ENCODE assay signal across 12 cellular contexts in the genomic region with DNA sequence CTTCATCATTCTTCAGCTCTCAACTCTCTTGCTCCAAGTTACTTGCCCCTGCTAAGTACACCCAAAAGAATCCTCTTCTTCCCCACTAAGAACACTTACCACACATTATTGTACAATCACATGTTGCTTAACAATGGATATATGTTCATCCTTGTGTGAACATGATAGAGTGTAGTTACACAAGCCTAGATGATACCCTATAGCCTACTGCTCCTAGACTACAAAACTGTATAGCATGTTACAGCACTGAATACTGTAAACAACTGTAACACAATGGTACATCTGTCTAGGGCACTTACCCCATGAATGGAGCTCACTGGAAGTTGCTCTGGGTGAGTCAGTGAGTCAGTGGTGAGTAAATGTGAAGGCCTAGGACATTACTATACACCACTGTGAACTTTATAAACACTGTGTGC.
DNase-seq lines count a peak whose midpoint lies in the region; ATAC-seq and TF ChIP-seq lines count a peak whose summit lies in the region.
"Had no signal": no experiment of that assay in that cellular context is flagged by ENCODE, and none has a peak within 500 bp of the region (broad histone marks: within the 10 kb centered on the region; RNA-seq: fewer than 3 reads in every experiment).

No MANE protein-coding gene starts in this region.

- no peaks in the 10 kb centered on the region for H3K27me3 ChIP-seq in ACC112 (ENCODE audit: insufficient read depth, low read length)
- H3K27me3 ChIP-seq: right atrium auricular region had no signal

- no peak for TF ChIP-seq CTCF in HFF-Myc (IDR thresholded peaks at IDR 0.05; ENCODE audit: low read depth, low read length, missing control alignments)
- TF ChIP-seq CTCF in astrocyte of the cerebellum (IDR thresholded peaks at IDR 0.05; ENCODE audit: low read depth, low read length, missing control alignments): no peak

- peak overlapping the region; percentile 69 for H3K27ac ChIP-seq in ACC112 (ENCODE audit: low read depth, low read length)
- H3K27ac ChIP-seq: right atrium auricular region had no signal

- H2AFZ ChIP-seq in ACC112 (ENCODE audit: low read length, unreplicated experiment): no peak overlapping the region

- H3K4me3 ChIP-seq in ACC112 (ENCODE audit: low read depth, low read length) (no peak overlapping the region), HFF-Myc (replicated peaks; ENCODE audit: low read depth, low read length) (no peak overlapping the region), astrocyte of the cerebellum (ENCODE audit: low read depth, low read length) (no peak overlapping the region)
- H3K4me3 ChIP-seq: right atrium auricular region had no signal

- DNase-seq in HFF-Myc (ENCODE audit: extremely low read depth, low read depth) (peak; percentile 53), astrocyte of the cerebellum (ENCODE audit: low read depth) (peak; percentile 27), foreskin melanocyte (peak; percentile 95), NCI-H446 (lab: John Stamatoyannopoulos, UW) (no peak), NCI-H510A (lab: John Stamatoyannopoulos, UW) (no peak)
- DNase-seq: DND-41, NCI-H1694, T1000 had no signal

- ATAC-seq in GM18867 (IDR thresholded peaks at IDR 0.05; ENCODE audit: unreplicated experiment) (no peak), GM19351 (IDR thresholded peaks at IDR 0.05; ENCODE audit: unreplicated experiment) (no peak)

- no peaks in the 10 kb centered on the region for H3K36me3 ChIP-seq in ACC112 (ENCODE audit: insufficient read depth, low read length)
- H3K36me3 ChIP-seq: right atrium auricular region had no signal

- peaks cover 15% of the 10 kb centered on the region for H3K4me1 ChIP-seq in ACC112 (ENCODE audit: control insufficient read depth, insufficient read depth, low read length, unreplicated experiment)
- H3K4me1 ChIP-seq: right atrium auricular region had no signal

- in situ Hi-C loops in astrocyte of the cerebellum (cut with HindIII; ENCODE audit: low sequenced_read_pairs): no loop called here

- peaks cover 3% of the 10 kb centered on the region for H3K79me2 ChIP-seq in ACC112 (ENCODE audit: control insufficient read depth, insufficient read depth, low read length, unreplicated experiment)

Comparison
In these comparisons a context has a peak if more than half of its experiments do, and no peak if none do; other contexts are left out.
1. DNase-seq: peak in HFF-Myc (single experiment), astrocyte of the cerebellum (single experiment) and foreskin melanocyte (single experiment); none in NCI-H446 (0 of 2) and NCI-H510A (single experiment).